8 cellular contexts compared by ENCODE assay signal in the genomic region with DNA sequence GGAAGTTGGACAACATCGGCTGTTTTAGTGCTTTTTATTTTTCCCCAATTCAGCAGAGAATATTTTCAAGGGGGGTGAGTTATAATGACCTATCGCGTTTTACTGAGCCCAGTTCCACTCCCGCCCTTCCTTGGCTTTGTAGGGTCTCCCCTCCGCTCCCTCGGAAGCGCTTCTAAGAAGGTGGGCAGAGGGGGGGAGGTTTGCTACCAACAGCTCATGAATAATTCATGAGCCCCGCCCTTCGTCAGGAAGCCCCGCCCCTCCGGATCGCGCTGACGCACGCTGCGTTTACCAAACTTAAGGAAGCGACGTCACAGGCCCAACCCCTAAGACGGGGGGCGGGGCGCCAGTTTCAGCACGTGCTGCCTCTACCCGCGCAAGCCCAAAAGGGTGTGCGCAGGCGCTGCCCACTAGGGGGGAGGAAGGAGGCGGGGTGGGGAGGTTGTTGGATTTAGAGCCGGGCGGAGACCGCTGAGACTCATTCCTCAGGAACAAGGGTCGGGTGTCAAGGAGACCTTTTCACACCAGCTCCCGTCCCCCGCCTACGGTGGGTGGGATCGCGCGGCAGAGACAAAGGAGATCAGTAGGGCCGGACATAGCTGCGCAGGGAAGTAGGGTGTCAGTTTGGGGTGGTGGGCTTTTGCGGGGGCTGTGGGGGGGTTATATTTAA. TPM values are rescaled to one million over a fixed set of nuclear protein-coding genes. Genes with fewer than 3 reads are reported as not detected.
DNase-seq lines count a peak whose midpoint lies in the region; ATAC-seq and TF ChIP-seq lines count a peak whose summit lies in the region.

No MANE protein-coding gene starts in this region.

- H3K27ac ChIP-seq in cingulate gyrus (ENCODE audit: low read depth, low read length) = peak overlapping the region; percentile 100

- H3K36me3 ChIP-seq in kidney epithelial cell (ENCODE audit: control insufficient read depth, insufficient read depth, low read length) = peaks cover 2% of the 10 kb centered on the region

- peak; percentile 72 for TF ChIP-seq POLR2A in GM19193 (IDR thresholded peaks at IDR 0.05; ENCODE audit: extremely low read depth, insufficient read depth, insufficient read length)

- no peaks in the 10 kb centered on the region for H3K27me3 ChIP-seq in kidney epithelial cell (ENCODE audit: control insufficient read depth, insufficient read depth, low read length)

- TF ChIP-seq CTCF in kidney epithelial cell (IDR thresholded peaks at IDR 0.05; ENCODE audit: insufficient read depth, low read length, poor library complexity, severe bottlenecking) = no peak

- ATAC-seq in HG03439 (IDR thresholded peaks at IDR 0.05; ENCODE audit: unreplicated experiment) = peak; percentile 47

- H3K4me3 ChIP-seq in kidney epithelial cell (ENCODE audit: low read depth, low read length) = peak overlapping the region; percentile 94

- DNase-seq in AG20443 (ENCODE audit: low spot score) (peak; percentile 99), NCI-H524 (lab: John Stamatoyannopoulos, UW) (peak; percentile 97 to 99), kidney epithelial cell (ENCODE audit: low read depth) (peak; percentile 97)
- DNase-seq in activated CD4-positive, alpha-beta T cell treated with anti-CD3 and anti-CD28 coated beads for 4 hours = peak; percentile 100
- DNase-seq in stimulated activated CD4-positive, alpha-beta T cell treated with anti-CD3 and anti-CD28 coated beads, Interleukin-15, amount 100 ng/mL, for 24 hours = peak; percentile 100

RNA-seq across cellular contexts. Expression of a gene that starts 0.5 kb away (rescaled TPM):
- 29.7 and 30.0 TPM in 2 replicates for total RNA-seq in kidney epithelial cell

RNA-seq across cellular contexts. Expression of a gene that starts 0.6 kb away (rescaled TPM):
- total RNA-seq in kidney epithelial cell = 0.88 and 1.8 TPM in 2 replicates

RNA-seq across cellular contexts. Expression of a gene that starts 7.2 kb away (rescaled TPM):
- total RNA-seq in kidney epithelial cell = 28.0 and 39.8 TPM in 2 replicates

RNA-seq across cellular contexts. Expression of a gene that starts 35.0 kb away (rescaled TPM):
- total RNA-seq in kidney epithelial cell = not detected in 2 replicates

RNA-seq across cellular contexts. Expression of a gene that starts 49.9 kb away (rescaled TPM):
- total RNA-seq in kidney epithelial cell = 41.6 and 45.3 TPM in 2 replicates

Comparison
In these comparisons a context has a peak if more than half of its experiments do, and no peak if none do; other contexts are left out.
1. Peak in every context shown above with its lines: DNase-seq, ATAC-seq, H3K4me3 ChIP-seq and H3K27ac ChIP-seq.